Comparison of ENCODE assay signal across 1 cellular context in the genomic region with DNA sequence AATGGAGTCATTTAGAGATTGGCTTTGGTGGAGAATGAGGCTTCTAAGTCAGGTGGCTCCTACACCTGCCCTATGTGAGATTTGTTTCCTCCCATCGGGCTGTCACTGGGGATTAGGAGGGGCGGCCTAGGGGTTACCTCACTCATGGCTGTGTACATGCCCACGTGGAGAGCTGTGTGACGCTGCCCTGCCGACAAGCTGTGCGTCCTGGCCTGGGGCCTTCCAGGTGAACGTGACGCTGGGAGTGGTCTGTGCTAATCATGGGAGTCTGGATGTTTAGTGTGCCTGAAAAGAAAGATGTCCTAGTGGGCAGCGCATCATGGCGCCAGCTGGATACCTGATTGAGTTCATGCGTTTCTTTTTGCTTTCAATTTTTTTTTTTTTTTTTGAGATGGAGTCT.
TF ChIP-seq lines count a peak whose summit lies in the region.

No MANE protein-coding gene starts in this region.

TF ChIP-seq in endothelial cell of umbilical vein, 7 proteins besides CTCF, POLR2A, EP300 and RAD21 (continued from another document):
- TF ChIP-seq MYC (IDR thresholded peaks at IDR 0.05; ENCODE audit: low read depth, low read length), result no peak
- TF ChIP-seq MAX (IDR thresholded peaks at IDR 0.05; ENCODE audit: insufficient read depth, insufficient read length), result no peak
- TF ChIP-seq JUN (IDR thresholded peaks at IDR 0.05; ENCODE audit: borderline replicate concordance, insufficient read depth, insufficient read length, low read depth), result no peak
- no peak for TF ChIP-seq EZH2 (IDR thresholded peaks at IDR 0.05; ENCODE audit: borderline replicate concordance, low read depth, low read length, severe bottlenecking)
- no peak for TF ChIP-seq GATA2 (IDR thresholded peaks at IDR 0.05; ENCODE audit: insufficient read depth, insufficient read length, low read depth, low read length)
